Comparison of ENCODE assay signal across 11 cellular contexts in genomic region chr17:59425085-59425901, GRCh38.
DNase-seq lines count a peak whose midpoint lies in the region; ATAC-seq, FAIRE-seq and TF ChIP-seq lines count a peak whose summit lies in the region.
"Had no signal": no experiment of that assay in that cellular context is flagged by ENCODE, and none has a peak within 500 bp of the region (broad histone marks: within the 10 kb centered on the region; RNA-seq: fewer than 3 reads in every experiment).

No MANE protein-coding gene starts in this region.

- intact Hi-C loops in left lung (cut with DNase I), result no loop called here
- intact Hi-C loops in stomach (cut with DNase I; ENCODE audit: low total_unique reads), result no loop called here

- TF ChIP-seq POLR2A in stomach (IDR thresholded peaks at IDR 0.05), result no peak
- TF ChIP-seq POLR2A in H54 (IDR thresholded peaks at IDR 0.05; ENCODE audit: low read depth, low read length), result no peak

- DNase-seq in Kasumi-1 (lab: John Stamatoyannopoulos, UW) (peak; percentile 19 to 34), left lung (peak in 1 of 2 donors; percentile 36), stomach (no peak), H54 (ENCODE audit: insufficient read length, low spot score) (no peak)
- DNase-seq in activated CD4-positive, CD25-positive, alpha-beta regulatory T cell (lab: John Stamatoyannopoulos, UW), result no peak
- DNase-seq in activated CD4-positive, alpha-beta T cell treated with anti-CD3 and anti-CD28 coated beads, Interleukin-2, amount 50 U/mL, for 4 hours, result no peak
- no peak for DNase-seq in stimulated activated CD4-positive, alpha-beta T cell treated with anti-CD3 and anti-CD28 coated beads, Interleukin-12 subunit alpha, Interleukin-12 subunit beta, amount 100 ng/mL, for 4 hours
- DNase-seq: erythroblast, PC-3 had no signal

- 53 to 67% (median 66%) methylated on average over 16 of the region's 16 CpGs for WGBS in stomach, 5 donors

- TF ChIP-seq EP300 in stomach (IDR thresholded peaks at IDR 0.05), result no peak

- TF ChIP-seq CTCF in left lung (IDR thresholded peaks at IDR 0.05), result no peak
- no peak for TF ChIP-seq CTCF in stomach (IDR thresholded peaks at IDR 0.05)

- FAIRE-seq in H54 (lab: Jason Lieb, UNC), result no peak
- FAIRE-seq: K562 had no signal

- H3K27me3 ChIP-seq in left lung (no peaks in the 10 kb centered on the region), stomach (no peaks in the 10 kb centered on the region)

- H3K4me3 ChIP-seq in left lung (no peak overlapping the region), stomach (no peak overlapping the region)
- H3K4me3 ChIP-seq: K562 had no signal

- H3K4me1 ChIP-seq in left lung (peaks cover 17 to 31% of the 10 kb centered on the region in 2 donors), stomach (peaks cover 24 to 84% (median 47%) of the 10 kb centered on the region in 4 donors)

- ATAC-seq in left lung, result peak; percentile 7
- ATAC-seq: K562, PC-3 had no signal

- H3K36me3 ChIP-seq in left lung (no peaks in the 10 kb centered on the region), stomach (no peaks in the 10 kb centered on the region)

- peak overlapping the region; percentile 85 for H3K27ac ChIP-seq in cingulate gyrus (ENCODE audit: low read depth, low read length)
- H3K27ac ChIP-seq in left lung, result peak overlapping the region; percentile 29 to 71
- H3K27ac ChIP-seq in stomach, result peak overlapping the region; percentile 16 to 85 (median 78)

- H3K9me3 ChIP-seq in left lung, result no peaks in the 10 kb centered on the region
- H3K9me3 ChIP-seq in stomach, result no peaks in the 10 kb centered on the region

Comparison
In these comparisons a context has a peak if more than half of its experiments do, and no peak if none do; other contexts are left out.
1. DNase-seq: peak in Kasumi-1 (2 of 2); none in stomach (single experiment), activated CD4-positive, CD25-positive, alpha-beta regulatory T cell (0 of 4), activated CD4-positive, alpha-beta T cell treated with anti-CD3 and anti-CD28 coated beads, Interleukin-2, amount 50 U/mL, for 4 hours (0 of 2), H54 (single experiment) and stimulated activated CD4-positive, alpha-beta T cell treated with anti-CD3 and anti-CD28 coated beads, Interleukin-12 subunit alpha, Interleukin-12 subunit beta, amount 100 ng/mL, for 4 hours (single experiment).
2. Peak in every context shown above with its lines, with median percentiles within 50 percentile points of each other: H3K27ac ChIP-seq.